Comparison of ENCODE assay signal across 1 cellular context in the genomic region with DNA sequence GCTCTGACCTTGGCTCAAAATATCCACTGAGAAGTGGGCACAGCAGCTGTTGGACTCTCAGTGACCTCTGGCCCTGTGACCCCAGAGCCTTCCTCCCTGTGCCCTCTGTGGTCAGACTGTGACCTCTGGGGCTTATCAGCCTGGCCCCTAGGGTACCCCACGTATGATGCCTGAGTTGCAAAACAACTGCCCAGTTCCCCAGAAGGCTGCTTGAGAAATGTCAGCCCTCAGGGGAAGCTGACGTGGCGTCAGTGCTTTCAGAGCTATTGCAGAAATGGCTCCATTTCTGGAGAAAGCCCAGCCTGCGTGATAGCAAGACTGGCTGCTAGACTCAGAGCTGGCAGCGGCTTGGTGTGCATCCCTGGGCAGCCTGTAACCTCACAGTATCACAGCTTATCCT.
TF ChIP-seq lines count a peak whose summit lies in the region.

No MANE protein-coding gene starts in this region.

TF ChIP-seq in K562, 482 proteins besides CTCF, POLR2A, EP300 and RAD21 (continued from another document):
- TF ChIP-seq CBX8 (IDR thresholded peaks at IDR 0.05; ENCODE audit: borderline replicate concordance, extremely low read depth, low read depth, low read length, poor library complexity, severe bottlenecking) (no peak), KAT8 (IDR thresholded peaks at IDR 0.05; ENCODE audit: low read depth) (no peak), HMG20B (CRISPR knock-in tag; IDR thresholded peaks at IDR 0.05) (no peak), ARID1B (IDR thresholded peaks at IDR 0.05) (peak; percentile 51; the same call in 1 of the 2 replicates), CREM (IDR thresholded peaks at IDR 0.05; ENCODE audit: low read depth) (peak; percentile 41; the same call in 1 of the 2 replicates), STAG1 (CRISPR knock-in tag; IDR thresholded peaks at IDR 0.05; ENCODE audit: borderline replicate concordance) (no peak), RCOR1 (IDR thresholded peaks at IDR 0.05; ENCODE audit: borderline replicate concordance in 1 of 2, low read depth in 2 of 2, low read length in 2 of 2) (peak in 1 of 2 experiments; percentile 68; a peak in 1 of 4 replicates), FOXP1 (CRISPR knock-in tag; IDR thresholded peaks at IDR 0.05) (no peak), CBFA2T2 (conservative IDR thresholded peaks at IDR 0.05) (peak; percentile 63), ELF1 (tag; IDR thresholded peaks at IDR 0.05) (no peak), RBM15 (IDR thresholded peaks at IDR 0.05; ENCODE audit: insufficient read depth, low read length) (no peak)
- TF ChIP-seq, protein P1, sequence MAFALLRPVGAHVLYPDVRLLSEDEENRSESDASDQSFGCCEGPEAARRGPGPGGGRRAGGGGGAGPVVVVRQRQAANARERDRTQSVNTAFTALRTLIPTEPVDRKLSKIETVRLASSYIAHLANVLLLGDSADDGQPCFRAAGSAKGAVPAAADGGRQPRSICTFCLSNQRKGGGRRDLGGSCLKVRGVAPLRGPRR (CRISPR knock-in tag; IDR thresholded peaks at IDR 0.05), result no peak
- TF ChIP-seq, protein P2, sequence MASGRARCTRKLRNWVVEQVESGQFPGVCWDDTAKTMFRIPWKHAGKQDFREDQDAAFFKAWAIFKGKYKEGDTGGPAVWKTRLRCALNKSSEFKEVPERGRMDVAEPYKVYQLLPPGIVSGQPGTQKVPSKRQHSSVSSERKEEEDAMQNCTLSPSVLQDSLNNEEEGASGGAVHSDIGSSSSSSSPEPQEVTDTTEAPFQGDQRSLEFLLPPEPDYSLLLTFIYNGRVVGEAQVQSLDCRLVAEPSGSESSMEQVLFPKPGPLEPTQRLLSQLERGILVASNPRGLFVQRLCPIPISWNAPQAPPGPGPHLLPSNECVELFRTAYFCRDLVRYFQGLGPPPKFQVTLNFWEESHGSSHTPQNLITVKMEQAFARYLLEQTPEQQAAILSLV (tag; IDR thresholded peaks at IDR 0.05), result no peak
